25 cellular contexts compared by ENCODE assay signal in the genomic region with DNA sequence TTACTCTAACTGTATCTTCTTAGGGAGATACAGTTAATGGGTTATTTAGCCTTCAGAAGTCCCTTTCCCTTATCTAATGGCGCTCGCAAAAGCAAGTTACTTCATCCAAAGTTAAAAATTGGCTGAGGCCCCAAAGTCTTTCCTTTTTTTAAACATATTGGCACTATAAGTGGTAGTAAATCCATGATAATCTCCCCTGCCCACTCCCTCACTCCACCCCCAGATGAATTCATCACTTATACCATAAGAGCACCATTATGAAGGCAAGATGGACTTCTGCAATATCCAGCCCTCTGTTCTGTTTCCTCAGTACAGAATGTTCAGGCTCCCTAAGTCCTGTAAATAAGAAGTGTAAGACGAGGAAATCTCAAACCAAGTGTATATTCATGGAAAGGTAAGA.
"Had no signal": no experiment of that assay in that cellular context is flagged by ENCODE, and none has a peak within 500 bp of the region (broad histone marks: within the 10 kb centered on the region; RNA-seq: fewer than 3 reads in every experiment).

No MANE protein-coding gene starts in this region.

- H3K4me1 Mint-ChIP-seq: memory B cell; naive thymus-derived CD4-positive, alpha-beta T cell; neural crest cell; stimulated activated naive CD8-positive, alpha-beta T cell treated with anti-CD3 and anti-CD28 coated beads, Interleukin-15, amount 100 ng/mL, for 72 hours had no signal

- H3K27me3 ChIP-seq: pancreas, transverse colon, upper lobe of left lung, vagina had no signal

- H3K4me1 ChIP-seq: vagina had no signal

- H3K36me3 ChIP-seq: pancreas, prostate gland, transverse colon, vagina had no signal

- H3K9me3 ChIP-seq: left ventricle myocardium inferior, mucosa of descending colon, pancreas, prostate gland, transverse colon, upper lobe of left lung, vagina had no signal

- H3K27me3 Mint-ChIP-seq: memory B cell; naive thymus-derived CD4-positive, alpha-beta T cell; natural killer cell treated with Interleukin-12 subunit alpha and Interleukin-12 subunit beta and Interleukin-15 and Interleukin-18, amount 100 ng/mL, for 72 hours; stimulated activated memory B cell treated with anti-CD40 and anti-IgM and Interleukin-4, amounts not matched to agents 10 μg/mL and 1 μg/mL and 100 μg/mL, for 72 hours; stimulated activated naive CD8-positive, alpha-beta T cell treated with anti-CD3 and anti-CD28 coated beads, Interleukin-15, amount 100 ng/mL, for 72 hours had no signal

- ATAC-seq: mucosa of descending colon; naive thymus-derived CD4-positive, alpha-beta T cell; natural killer cell treated with Interleukin-12 subunit alpha and Interleukin-12 subunit beta and Interleukin-15 and Interleukin-18, amount 100 ng/mL, for 72 hours; pancreas; right cardiac atrium; sciatic nerve; stimulated activated memory B cell treated with anti-CD40 and anti-IgM and Interleukin-4, amounts not matched to agents 10 μg/mL and 1 μg/mL and 100 μg/mL, for 72 hours; stimulated activated naive CD8-positive, alpha-beta T cell treated with anti-CD3 and anti-CD28 coated beads, Interleukin-15, amount 100 ng/mL, for 72 hours had no signal

- H3K27ac Mint-ChIP-seq: memory B cell; naive thymus-derived CD4-positive, alpha-beta T cell; natural killer cell treated with Interleukin-12 subunit alpha and Interleukin-12 subunit beta and Interleukin-15 and Interleukin-18, amount 100 ng/mL, for 72 hours; stimulated activated memory B cell treated with anti-CD40 and anti-IgM and Interleukin-4, amounts not matched to agents 10 μg/mL and 1 μg/mL and 100 μg/mL, for 72 hours; stimulated activated naive CD8-positive, alpha-beta T cell treated with anti-CD3 and anti-CD28 coated beads, Interleukin-15, amount 100 ng/mL, for 72 hours had no signal

- H3K36me3 Mint-ChIP-seq: natural killer cell treated with Interleukin-12 subunit alpha and Interleukin-12 subunit beta and Interleukin-15 and Interleukin-18, amount 100 ng/mL, for 72 hours had no signal

- H3K27ac ChIP-seq: left ventricle myocardium inferior, pancreas, skin epidermis, transverse colon, upper lobe of left lung, vagina had no signal

- DNase-seq: islet precursor cell; left ventricle myocardium inferior; midbrain; mucosa of descending colon; naive thymus-derived CD4-positive, alpha-beta T cell; nucleus accumbens; pancreas; posterior cingulate gyrus; retina; right cardiac atrium; stimulated activated CD4-positive, alpha-beta T cell treated with anti-CD3 and anti-CD28 coated beads, Interleukin-4, amount 100 ng/mL, for 24 hours; stimulated activated CD8-positive, alpha-beta memory T cell treated with anti-CD3 and anti-CD28 coated beads, Interleukin-4, amount 100 ng/mL, for 48 hours; stimulated activated naive CD4-positive, alpha-beta T cell treated with Interleukin-2 at 50 U/mL for 16 hours; stimulated activated naive CD8-positive, alpha-beta T cell treated with anti-CD3 and anti-CD28 coated beads, Interleukin-15, amount 100 ng/mL, for 72 hours; substantia nigra; transverse colon; upper lobe of left lung had no signal

- H3K9me3 Mint-ChIP-seq: memory B cell; naive thymus-derived CD4-positive, alpha-beta T cell; natural killer cell treated with Interleukin-12 subunit alpha and Interleukin-12 subunit beta and Interleukin-15 and Interleukin-18, amount 100 ng/mL, for 72 hours; neural crest cell; stimulated activated memory B cell treated with anti-CD40 and anti-IgM and Interleukin-4, amounts not matched to agents 10 μg/mL and 1 μg/mL and 100 μg/mL, for 72 hours; stimulated activated naive CD8-positive, alpha-beta T cell treated with anti-CD3 and anti-CD28 coated beads, Interleukin-15, amount 100 ng/mL, for 72 hours had no signal

- H3K4me3 Mint-ChIP-seq: memory B cell; naive thymus-derived CD4-positive, alpha-beta T cell; natural killer cell treated with Interleukin-12 subunit alpha and Interleukin-12 subunit beta and Interleukin-15 and Interleukin-18, amount 100 ng/mL, for 72 hours; neural crest cell; stimulated activated memory B cell treated with anti-CD40 and anti-IgM and Interleukin-4, amounts not matched to agents 10 μg/mL and 1 μg/mL and 100 μg/mL, for 72 hours; stimulated activated naive CD8-positive, alpha-beta T cell treated with anti-CD3 and anti-CD28 coated beads, Interleukin-15, amount 100 ng/mL, for 72 hours had no signal

- H3K4me3 ChIP-seq: left ventricle myocardium inferior, mucosa of descending colon, pancreas, prostate gland, skin epidermis, transverse colon, upper lobe of left lung, vagina had no signal
